ENCODE assay signal across 18 cellular contexts in genomic region chr11:70771099-70771885, GRCh38.
DNase-seq lines count a peak whose midpoint lies in the region; ATAC-seq, FAIRE-seq and TF ChIP-seq lines count a peak whose summit lies in the region.
"Had no signal": no experiment of that assay in that cellular context is flagged by ENCODE, and none has a peak within 500 bp of the region (broad histone marks: within the 10 kb centered on the region; RNA-seq: fewer than 3 reads in every experiment).

No MANE protein-coding gene starts in this region.

- H3K4me2 ChIP-seq in H1 (ENCODE audit: insufficient read depth in 1 of 2, low read depth in 2 of 2, low read length in 2 of 2) (no peak overlapping the region), neuronal stem cell (ENCODE audit: insufficient read depth, low read length, poor library complexity, severe bottlenecking) (no peak overlapping the region)

- H3K27me3 ChIP-seq in WERI-Rb-1 (ENCODE audit: insufficient read depth, low read depth, severe bottlenecking) (no peaks in the 10 kb centered on the region), H1 (replicated peaks in 1 of 4; ENCODE audit: control insufficient read depth in 3 of 4, extremely low read depth in 1 of 4, insufficient read depth in 3 of 4, low read length in 3 of 4) (no peaks in the 10 kb centered on the region), neuronal stem cell (ENCODE audit: control insufficient read depth in 3 of 3, insufficient read depth in 3 of 3, low read depth in 1 of 3, low read length in 3 of 3) (no peaks in the 10 kb centered on the region), vagina (no peaks in the 10 kb centered on the region)

- H2BK120ac ChIP-seq in H1 (replicated peaks; ENCODE audit: low read depth, low read length) (no peak overlapping the region), neuronal stem cell (ENCODE audit: low read depth, low read length) (no peak overlapping the region)

- no peak for TF ChIP-seq EP300 in H1 (IDR thresholded peaks at IDR 0.05; ENCODE audit: borderline replicate concordance in 1 of 2, low read depth in 2 of 2, low read length in 2 of 2)

- in situ Hi-C loops in G401 (cut with HindIII; ENCODE audit: low sequenced_read_pairs), result no loop called here

- TF ChIP-seq POLR2A in H1 (IDR thresholded peaks at IDR 0.05; ENCODE audit: control extremely low read depth in 1 of 2, low read depth in 2 of 2, low read length in 2 of 2) (no peak), H54 (IDR thresholded peaks at IDR 0.05; ENCODE audit: low read depth, low read length) (no peak), vagina (IDR thresholded peaks at IDR 0.05) (no peak)

- POLR2A ChIA-PET in H1 (lab: Charles Lee; ENCODE audit: partially characterized antibody), result interaction anchor here (1.0 kb wide), 1 partner anchor 9 kb away, joined by 4 read pairs; no protein-coding TSS in a partner anchor

- H2BK12ac ChIP-seq in H1 (ENCODE audit: low read depth, low read length), result no peak overlapping the region
- H2BK12ac ChIP-seq in neuronal stem cell (ENCODE audit: low read length), result no peak overlapping the region

- H3K4me3 ChIP-seq in WERI-Rb-1 (ENCODE audit: low read depth, low read length), result no peak overlapping the region
- H3K4me3 ChIP-seq in H1 (ENCODE audit: extremely low read depth in 1 of 4, insufficient read depth in 2 of 4, low read depth in 3 of 4, low read length in 4 of 4), result no peak overlapping the region
- no peak overlapping the region for H3K4me3 ChIP-seq in neuronal stem cell (ENCODE audit: low read length in 2 of 2)
- no peak overlapping the region for H3K4me3 ChIP-seq in vagina
- H3K4me3 ChIP-seq: HAP-1, K562 had no signal

- H4K8ac ChIP-seq in H1 (ENCODE audit: extremely low read depth, insufficient read depth, low read length), result no peak overlapping the region
- no peak overlapping the region for H4K8ac ChIP-seq in neuronal stem cell (ENCODE audit: low read depth, low read length)

- CTCF ChIA-PET in H1 (lab: Charles Lee; ENCODE audit: partially characterized antibody), result interaction anchor here (0.6 to 4.2 kb wide), 13 partner anchors 9 to 652 kb away, joined by 3 to 15 read pairs (median 4); no protein-coding TSS in a partner anchor

- no peaks in the 10 kb centered on the region for H3K36me3 ChIP-seq in WERI-Rb-1
- H3K36me3 ChIP-seq in H1 (ENCODE audit: control insufficient read depth in 2 of 4, insufficient read depth in 4 of 4, low read length in 3 of 4), result no peaks in the 10 kb centered on the region
- H3K36me3 ChIP-seq in neuronal stem cell (replicated peaks in 1 of 2; ENCODE audit: control insufficient read depth in 2 of 2, insufficient read depth in 2 of 2, low read length in 2 of 2), result no peaks in the 10 kb centered on the region
- H3K36me3 ChIP-seq in vagina, result no peaks in the 10 kb centered on the region
- H3K36me3 ChIP-seq: HAP-1 had no signal

- no peaks in the 10 kb centered on the region for H3K23me2 ChIP-seq in H1 (ENCODE audit: low read depth, low read length)

- TF ChIP-seq CTCF in WERI-Rb-1 (IDR thresholded peaks at IDR 0.05; ENCODE audit: low read depth, low read length) (peak; percentile 33), H1 (IDR thresholded peaks at IDR 0.05; ENCODE audit: control extremely low read depth in 1 of 3, insufficient read depth in 1 of 3, low read depth in 1 of 3, low read length in 3 of 3) (peak in 2 of 3 experiments; percentile 9 to 20; a peak in 2 of 4 replicates), GM20000 (IDR thresholded peaks at IDR 0.05; ENCODE audit: extremely low read depth, missing control alignments) (no peak), vagina (IDR thresholded peaks at IDR 0.05) (no peak)

- peak in 1 of 2 experiments; percentile 2; a peak in 1 of 4 replicates for TF ChIP-seq RAD21 in H1 (IDR thresholded peaks at IDR 0.05 in 1 of 2, conservative IDR thresholded peaks at IDR 0.05 in 1 of 2; ENCODE audit: low read depth in 2 of 2, low read length in 2 of 2)

- H3K27ac ChIP-seq in WERI-Rb-1, result peak overlapping the region; percentile 69
- H3K27ac ChIP-seq in H1 (ENCODE audit: low read depth, low read length), result no peak overlapping the region
- H3K27ac ChIP-seq in neuronal stem cell (replicated peaks; ENCODE audit: low read length), result no peak overlapping the region
- H3K27ac ChIP-seq in vagina, result no peak overlapping the region
- H3K27ac ChIP-seq: HL-60 had no signal

- no peak overlapping the region for H4K91ac ChIP-seq in H1 (replicated peaks; ENCODE audit: insufficient read length, low read length)
- H4K91ac ChIP-seq in neuronal stem cell (ENCODE audit: low read depth, low read length, poor library complexity), result no peak overlapping the region

- intact Hi-C loops in vagina (cut with DNase I), result no loop called here

- 94% methylated on average over 18 of the region's 18 CpGs; no CpG with 5 or more reads in 1 of the 2 experiments for WGBS in H1 (ENCODE audit: extremely low coverage in 1 of 2, insufficient coverage in 1 of 2, insufficient read length in 1 of 2, insufficient replicate concordance in 2 of 2, low coverage in 1 of 2, low lambda C conversion rate in 2 of 2, missing lambda C conversion rate in 1 of 2), 2 experiments
- WGBS in neuronal stem cell (ENCODE audit: extremely low coverage in 2 of 2, insufficient read length in 2 of 2, insufficient replicate concordance in 1 of 2), 2 donors, result no CpG with 5 or more reads among the region's 18 CpGs

- no peak for FAIRE-seq in H1 (lab: Jason Lieb, UNC)
- no peak for FAIRE-seq in H54 (lab: Jason Lieb, UNC)
- FAIRE-seq: GM12892, GM19239, K562 had no signal

- H3K4ac ChIP-seq in H1 (replicated peaks; ENCODE audit: insufficient read length, low read depth, low read length) (no peak overlapping the region), neuronal stem cell (ENCODE audit: low read length) (no peak overlapping the region)

- H2AFZ ChIP-seq in H1 (ENCODE audit: low read length) (no peak overlapping the region), neuronal stem cell (ENCODE audit: low read length) (no peak overlapping the region)

- H2BK5ac ChIP-seq in H1 (ENCODE audit: low read depth, low read length) (no peak overlapping the region), neuronal stem cell (ENCODE audit: low read length) (no peak overlapping the region)

- H3K56ac ChIP-seq in H1 (replicated peaks; ENCODE audit: insufficient read length, low read depth, low read length), result no peak overlapping the region

- H3K79me1 ChIP-seq in H1 (ENCODE audit: low read depth, low read length) (no peaks in the 10 kb centered on the region), neuronal stem cell (ENCODE audit: low read depth, low read length) (no peaks in the 10 kb centered on the region)

- ATAC-seq in HG02610 (IDR thresholded peaks at IDR 0.05; ENCODE audit: unreplicated experiment), result no peak
- ATAC-seq: K562 had no signal

- no peak overlapping the region for H2BK20ac ChIP-seq in H1 (ENCODE audit: low read length)

- no peak overlapping the region for H4K5ac ChIP-seq in H1 (ENCODE audit: insufficient read length, low read depth, low read length)

- no peak overlapping the region for H3K14ac ChIP-seq in H1 (ENCODE audit: insufficient read length)
- no peak overlapping the region for H3K14ac ChIP-seq in neuronal stem cell (ENCODE audit: low read length)

- H3K79me2 ChIP-seq in H1 (ENCODE audit: control insufficient read depth in 1 of 2, insufficient read depth in 2 of 2, low read length in 2 of 2), result no peaks in the 10 kb centered on the region

- DNase-seq in G401 (ENCODE audit: low spot score) (peak; percentile 54), WERI-Rb-1 (peak; percentile 77), H1 (ENCODE audit: low read depth in 1 of 2, low spot score in 2 of 2) (no peak), neuronal stem cell (ENCODE audit: low spot score) (no peak), GM20000 (ENCODE audit: low spot score) (no peak), H54 (ENCODE audit: insufficient read length, low spot score) (no peak), vagina (ENCODE audit: extremely low spot score in 2 of 2) (no peak)
- DNase-seq: ACHN; C1 segment of cervical spinal cord; Calu3; CD4-positive, alpha-beta T cell; DMS 273 treated with DMSO at 0.1 percent for 48 hours had no signal

- no peak overlapping the region for H3K9ac ChIP-seq in H1 (replicated peaks in 1 of 4; ENCODE audit: extremely low read depth in 1 of 4, low read depth in 3 of 4, low read length in 3 of 4)
- H3K9ac ChIP-seq in neuronal stem cell (ENCODE audit: low read depth, low read length, poor library complexity), result no peak overlapping the region

- H3K4me1 ChIP-seq in H1 (replicated peaks in 1 of 4; ENCODE audit: control insufficient read depth in 3 of 4, insufficient read depth in 4 of 4, low read length in 3 of 4) (peaks cover 0 to 2% (median under 1%) of the 10 kb centered on the region in 4 experiments; a peak in 3 of 7 replicates), neuronal stem cell (ENCODE audit: control insufficient read depth in 2 of 2, insufficient read depth in 1 of 2, low read depth in 1 of 2, low read length in 2 of 2) (peaks cover 0 to 4% of the 10 kb centered on the region in 2 donors), vagina (no peaks in the 10 kb centered on the region)
- H3K4me1 ChIP-seq: HAP-1 had no signal

- H2BK15ac ChIP-seq in H1 (ENCODE audit: low read length), result no peak overlapping the region
- H2BK15ac ChIP-seq in neuronal stem cell (ENCODE audit: low read length), result no peak overlapping the region

- no peak overlapping the region for H3K23ac ChIP-seq in H1 (ENCODE audit: insufficient read length)
- H3K23ac ChIP-seq in neuronal stem cell (ENCODE audit: low read depth, low read length, poor library complexity), result no peak overlapping the region

- H3K18ac ChIP-seq in H1 (ENCODE audit: extremely low read depth, low read length), result no peak overlapping the region
- H3K18ac ChIP-seq in neuronal stem cell (ENCODE audit: low read length), result peak overlapping the region; percentile 41

- H3K9me3 ChIP-seq in WERI-Rb-1 (ENCODE audit: severe bottlenecking) (peaks cover 5% of the 10 kb centered on the region), H1 (ENCODE audit: insufficient read depth in 2 of 2, low read depth in 1 of 2, low read length in 1 of 2) (no peaks in the 10 kb centered on the region), neuronal stem cell (replicated peaks in 1 of 2; ENCODE audit: control insufficient read depth in 2 of 2, insufficient read depth in 1 of 2, low read depth in 1 of 2, low read length in 2 of 2) (peaks cover 0 to 4% of the 10 kb centered on the region in 2 donors), vagina (no peaks in the 10 kb centered on the region)
- H3K9me3 ChIP-seq: HAP-1 had no signal

- H4K20me1 ChIP-seq in H1 (replicated peaks in 1 of 2; ENCODE audit: control insufficient read depth in 1 of 2, insufficient read depth in 2 of 2, low read length in 2 of 2), result peaks cover 0 to 3% of the 10 kb centered on the region in 2 experiments

- H2AK5ac ChIP-seq in H1 (ENCODE audit: low read depth, low read length) (no peak overlapping the region), neuronal stem cell (ENCODE audit: low read depth, low read length) (peak overlapping the region; percentile 38)

Comparison
In these comparisons a context has a peak if more than half of its experiments do, and no peak if none do; other contexts are left out.
1. DNase-seq: peak in G401 (single experiment) and WERI-Rb-1 (single experiment); none in H1 (0 of 2), neuronal stem cell (single experiment), GM20000 (single experiment), H54 (single experiment) and vagina (0 of 2).
2. CTCF ChIP-seq: peak in WERI-Rb-1 (single experiment) and H1 (2 of 3); none in GM20000 (single experiment) and vagina (0 of 3).